ENCODE assay signal across 8 cellular contexts in the genomic region with DNA sequence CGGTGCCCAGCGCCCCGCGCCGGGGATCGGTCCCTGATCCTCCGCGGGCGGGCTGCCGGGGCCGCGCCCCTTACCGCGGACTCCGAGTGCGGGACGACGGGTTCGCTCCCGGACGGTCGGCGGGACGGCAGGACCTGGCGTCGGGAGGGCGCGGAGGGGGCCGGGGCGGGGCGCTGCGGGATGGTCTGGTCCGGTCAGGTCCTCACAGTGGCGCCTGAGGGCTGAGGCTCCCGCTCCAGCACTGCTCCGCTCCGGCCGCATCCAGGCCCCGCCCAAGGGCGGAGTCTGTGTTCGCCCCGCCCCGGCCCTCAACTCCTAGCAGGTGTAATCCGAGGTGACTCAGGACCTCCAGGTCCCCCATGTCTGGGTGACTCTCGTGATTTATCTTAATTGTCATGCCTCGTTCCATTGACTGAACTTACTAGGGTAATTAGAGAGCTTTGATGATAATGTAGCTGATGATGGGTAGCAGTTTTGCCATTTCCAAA. TPM values are rescaled to one million over a fixed set of nuclear protein-coding genes. Genes with fewer than 3 reads are reported as not detected.
DNase-seq lines count a peak whose midpoint lies in the region; ATAC-seq, FAIRE-seq and TF ChIP-seq lines count a peak whose summit lies in the region.

A gene with protein sequence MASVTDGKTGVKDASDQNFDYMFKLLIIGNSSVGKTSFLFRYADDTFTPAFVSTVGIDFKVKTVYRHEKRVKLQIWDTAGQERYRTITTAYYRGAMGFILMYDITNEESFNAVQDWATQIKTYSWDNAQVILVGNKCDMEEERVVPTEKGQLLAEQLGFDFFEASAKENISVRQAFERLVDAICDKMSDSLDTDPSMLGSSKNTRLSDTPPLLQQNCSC (minus strand): TSS at position 223 of the 488 bp plus-strand sequence. CDS start 13,583 bp downstream, outside the sequence.

- TF ChIP-seq EP300 in gastroesophageal sphincter (IDR thresholded peaks at IDR 0.05) (no peak), upper lobe of left lung (IDR thresholded peaks at IDR 0.05) (no peak)

- no peak within 1 kb of the TSS for H2BK5ac ChIP-seq in trophoblast cell (ENCODE audit: low read depth, low read length, poor library complexity)

- peak; percentile 6 for DNase-seq in AG04450 (ENCODE audit: low read depth, low spot score)
- DNase-seq in GM19238 (ENCODE audit: insufficient read length, low spot score) = peak; percentile 52
- DNase-seq in HT-29 (ENCODE audit: low spot score) = peak; percentile 61
- peak; percentile 64 for DNase-seq in RCC 7860 (ENCODE audit: low spot score)
- peak; percentile 72 for DNase-seq in activated T-helper 9 cell treated with anti-CD3 and anti-CD28 coated beads, Interleukin-2, amount 50 U/mL, for 16 hours (ENCODE audit: low read depth)
- peak; percentile 86 to 88 for DNase-seq in trophoblast cell
- peak; percentile 63 to 95 for DNase-seq in upper lobe of left lung

- H3K27me3 ChIP-seq in AG04450 (ENCODE audit: control insufficient read depth, insufficient read depth, low read length) (peaks cover 4% of the 10 kb centered on the region), gastroesophageal sphincter (peaks cover 63% of the 10 kb centered on the region), trophoblast cell (ENCODE audit: insufficient read depth, low read length) (no peaks in the 10 kb centered on the region), upper lobe of left lung (peaks cover 0 to 33% (median 17%) of the 10 kb centered on the region in 4 donors)

- CTCF ChIA-PET in AG04450 (lab: Charles Lee) = no interaction called here

- H2BK120ac ChIP-seq in trophoblast cell (ENCODE audit: insufficient read depth, low read length, poor library complexity) = no peak within 1 kb of the TSS

- H3K23ac ChIP-seq in trophoblast cell (ENCODE audit: low read length) = no peak within 1 kb of the TSS

- 17 to 20% methylated on average over 1 to 2 of the region's 46 CpGs for WGBS in gastroesophageal sphincter (ENCODE audit: low coverage in 1 of 2), 2 donors
- no CpG with 5 or more reads among the region's 46 CpGs for WGBS in trophoblast cell (ENCODE audit: extremely low coverage, insufficient coverage, insufficient read length)
- WGBS in upper lobe of left lung, 2 donors = 1 to 3% methylated on average over 3 to 30 of the region's 46 CpGs

- ATAC-seq in gastroesophageal sphincter (peak; percentile 48), upper lobe of left lung (ENCODE audit: low FRiP score in 2 of 2) (peak; percentile 73 to 81)

- no peak within 1 kb of the TSS for H3K9ac ChIP-seq in trophoblast cell (ENCODE audit: low read length)

- H3K4me1 ChIP-seq in gastroesophageal sphincter (peaks cover 0 to 10% (median 3%) of the 10 kb centered on the region in 3 donors), trophoblast cell (ENCODE audit: control insufficient read depth in 1 of 2, insufficient read depth in 2 of 2, low read length in 2 of 2) (peaks cover 3 to 4% of the 10 kb centered on the region in 2 experiments), upper lobe of left lung (peaks cover 6 to 8% (median 7%) of the 10 kb centered on the region in 4 donors)

- no peak within 1 kb of the TSS for H3K4ac ChIP-seq in trophoblast cell (ENCODE audit: low read depth, low read length)

- peak within 1 kb of the TSS; percentile 60 for H4K91ac ChIP-seq in trophoblast cell (ENCODE audit: low read depth, low read length)

- H3K79me2 ChIP-seq in trophoblast cell (ENCODE audit: control insufficient read depth, insufficient read depth, low read length, poor library complexity) = no peaks in the 10 kb centered on the region

- peak within 1 kb of the TSS; percentile 67 for H3K4me3 ChIP-seq in AG04450 (ENCODE audit: low read depth, low read length)
- H3K4me3 ChIP-seq in gastroesophageal sphincter = peak within 1 kb of the TSS; percentile 17 to 50
- H3K4me3 ChIP-seq in trophoblast cell (ENCODE audit: low read depth, low read length) = peak within 1 kb of the TSS; percentile 77
- peak within 1 kb of the TSS; percentile 20 to 56 (median 44) for H3K4me3 ChIP-seq in upper lobe of left lung

- POLR2A ChIA-PET in AG04450 (lab: Yijun Ruan, JAX) = interaction anchor here (0.7 kb wide), 1 partner anchor 8 kb away, joined by 4 read pairs; no protein-coding TSS in a partner anchor

- peak within 1 kb of the TSS; percentile 56 for H3K18ac ChIP-seq in trophoblast cell (ENCODE audit: low read length)

- no peak within 1 kb of the TSS for H3K14ac ChIP-seq in trophoblast cell (ENCODE audit: low read length)

- no peaks in the 10 kb centered on the region for H3K36me3 ChIP-seq in gastroesophageal sphincter
- H3K36me3 ChIP-seq in trophoblast cell (ENCODE audit: control insufficient read depth in 1 of 2, insufficient read depth in 2 of 2, low read length in 2 of 2) = no peaks in the 10 kb centered on the region
- no peaks in the 10 kb centered on the region for H3K36me3 ChIP-seq in upper lobe of left lung

- H2BK12ac ChIP-seq in trophoblast cell (ENCODE audit: low read length) = no peak within 1 kb of the TSS

- H3K79me1 ChIP-seq in trophoblast cell (ENCODE audit: low read length) = peaks cover 2% of the 10 kb centered on the region

- TF ChIP-seq CTCF in AG04450 (IDR thresholded peaks at IDR 0.05; ENCODE audit: low read depth, low read length) (no peak), gastroesophageal sphincter (IDR thresholded peaks at IDR 0.05) (no peak), upper lobe of left lung (IDR thresholded peaks at IDR 0.05) (no peak)

- H2AFZ ChIP-seq in trophoblast cell (ENCODE audit: insufficient read depth, low read length, poor library complexity) = peak within 1 kb of the TSS; percentile 94

- no peak within 1 kb of the TSS for H2AK5ac ChIP-seq in trophoblast cell (ENCODE audit: low read length)

- H4K8ac ChIP-seq in trophoblast cell (ENCODE audit: low read depth, low read length) = peak within 1 kb of the TSS; percentile 60

- H3K4me2 ChIP-seq in trophoblast cell (ENCODE audit: low read length) = peak within 1 kb of the TSS; percentile 85

- H3K27ac ChIP-seq in AG04450 (ENCODE audit: low read depth, low read length) (no peak within 1 kb of the TSS), gastroesophageal sphincter (no peak within 1 kb of the TSS), trophoblast cell (ENCODE audit: low read depth, low read length) (no peak within 1 kb of the TSS), upper lobe of left lung (no peak within 1 kb of the TSS)

- H4K12ac ChIP-seq in trophoblast cell (ENCODE audit: low read depth, low read length) = no peak within 1 kb of the TSS

- FAIRE-seq in RCC 7860 (lab: Jason Lieb, UNC) = no peak

- H3K9me3 ChIP-seq in AG04450 (ENCODE audit: control insufficient read depth, insufficient read depth, low read length) (no peaks in the 10 kb centered on the region), gastroesophageal sphincter (no peaks in the 10 kb centered on the region), trophoblast cell (ENCODE audit: insufficient read depth, low read depth, low read length) (no peaks in the 10 kb centered on the region), upper lobe of left lung (no peaks in the 10 kb centered on the region)

- TF ChIP-seq POLR2A in gastroesophageal sphincter (IDR thresholded peaks at IDR 0.05) (no peak), upper lobe of left lung (IDR thresholded peaks at IDR 0.05) (no peak)

RNA-seq across cellular contexts. Expression of the gene that starts here (rescaled TPM):
- polyA plus RNA-seq in AG04450 (2011; rRNA removed) = 28.4 and 28.6 TPM in 2 replicates
- polyA minus RNA-seq in AG04450 (2011; rRNA and poly(A)+ RNA removed) = 51.1 and 66.1 TPM in 2 replicates
- 0.20 and 0.26 TPM in 2 replicates for total RNA-seq in HT-29 (2014; rRNA removed; shearing (Covaris generic))
- total RNA-seq in gastroesophageal sphincter (under 1 TPM; under 0.01 to 0.81 (median 0.34) TPM), upper lobe of left lung (1 to 10 TPM in 1 of 6 donors, under 1 TPM in 3, not detected in 2; under 0.01 to 1.2 (median 0.12) TPM)
- polyA plus RNA-seq in trophoblast cell (2013) = 3.6 TPM in 2 replicates

Comparison
In these comparisons a context has a peak if more than half of its experiments do, and no peak if none do; other contexts are left out.
1. Peak in DNase-seq in HT-29; RNA of the gene not detected or under 1 TPM.
2. Peak in ATAC-seq and H3K4me3 ChIP-seq in gastroesophageal sphincter; RNA of the gene not detected or under 1 TPM.
3. DNase-seq: peak in every context shown above with its lines; median percentile 87 in trophoblast cell; 79 in upper lobe of left lung; 72 in activated T-helper 9 cell treated with anti-CD3 and anti-CD28 coated beads, Interleukin-2, amount 50 U/mL, for 16 hours; 64 in RCC 7860; 61 in HT-29; 52 in GM19238; 6 in AG04450.